ENCODE assay signal across 8 cellular contexts in genomic region chr5:97547999-97548797, GRCh38.
DNase-seq lines count a peak whose midpoint lies in the region; ATAC-seq lines count a peak whose summit lies in the region.

No MANE protein-coding gene starts in this region.

- H3K27me3 ChIP-seq in aorta (ENCODE audit: control insufficient read depth in 1 of 2, insufficient read depth in 2 of 2, low read length in 1 of 2) (no peaks in the 10 kb centered on the region), GM23248 (replicated peaks; ENCODE audit: insufficient read depth) (no peaks in the 10 kb centered on the region)

- H3K36me3 ChIP-seq in aorta (ENCODE audit: control insufficient read depth in 1 of 2, insufficient read depth in 2 of 2, low read length in 1 of 2), result no peaks in the 10 kb centered on the region
- H3K36me3 ChIP-seq in GM23248 (ENCODE audit: low read depth), result no peaks in the 10 kb centered on the region

- H3K27ac ChIP-seq in aorta (ENCODE audit: low read depth in 1 of 2, low read length in 2 of 2) (no peak overlapping the region), GM23248 (no peak overlapping the region)

- DNase-seq in iris pigment epithelial cell (ENCODE audit: low read depth) (peak; percentile 73), cortex of kidney (lab: John Stamatoyannopoulos, UW) (no peak), aorta (no peak), GM23248 (no peak), amygdala (lab: John Stamatoyannopoulos, UW) (no peak)

- H3K9me3 ChIP-seq in aorta (ENCODE audit: control insufficient read depth, low read length), result no peaks in the 10 kb centered on the region
- H3K9me3 ChIP-seq in GM23248 (ENCODE audit: low read depth), result no peaks in the 10 kb centered on the region

- H3K4me3 ChIP-seq in aorta (ENCODE audit: low read length in 2 of 2) (no peak overlapping the region), GM23248 (no peak overlapping the region)

- in situ Hi-C loops in GM23248 (cut with MboI), result loop anchor here (25.0 kb wide), 1 partner anchor 1239 kb away; no protein-coding TSS in a partner anchor

- H3K4me1 ChIP-seq in aorta (ENCODE audit: control insufficient read depth in 1 of 2, insufficient read depth in 2 of 2, low read length in 2 of 2), result no peaks in the 10 kb centered on the region
- H3K4me1 ChIP-seq in GM23248 (ENCODE audit: insufficient read depth), result peaks cover 35% of the 10 kb centered on the region

- H3K79me2 ChIP-seq in GM23248 (ENCODE audit: insufficient read depth), result no peaks in the 10 kb centered on the region

- H3K9ac ChIP-seq in GM23248, result no peak overlapping the region

- intact Hi-C loops in aorta (cut with DNase I), result no loop called here

- H3K4me2 ChIP-seq in GM23248 (ENCODE audit: unreplicated experiment), result no peak overlapping the region

- WGBS in aorta, 2 donors, result 79 to 81% methylated on average over 1 of the region's 1 CpG
- WGBS in GM23248 (ENCODE audit: low coverage in 1 of 2, low lambda C conversion rate in 2 of 2, missing lambda C conversion rate in 2 of 2), 2 experiments, result 96 to 100% methylated on average over 1 of the region's 1 CpG

- H4K20me1 ChIP-seq in GM23248 (ENCODE audit: insufficient read depth), result no peaks in the 10 kb centered on the region

- no peaks in the 10 kb centered on the region for H3K9me2 ChIP-seq in GM23248 (ENCODE audit: insufficient read depth)

- H3F3A ChIP-seq in GM23248 (ENCODE audit: insufficient read depth), result peaks cover 8% of the 10 kb centered on the region; the same call in 1 of the 2 replicates

- no peak overlapping the region for H2AFZ ChIP-seq in GM23248

- ATAC-seq in GM18511 (IDR thresholded peaks at IDR 0.05; ENCODE audit: unreplicated experiment) (peak; percentile 84), GM21529 (IDR thresholded peaks at IDR 0.05; ENCODE audit: unreplicated experiment) (peak; percentile 83), HG03521 (IDR thresholded peaks at IDR 0.05; ENCODE audit: unreplicated experiment) (peak; percentile 67), aorta (ENCODE audit: low FRiP score) (no peak)
